In genomic region chr10:42933454-42934340, GRCh38 we compare ENCODE assay signal across 8 cellular contexts.
DNase-seq lines count a peak whose midpoint lies in the region; ATAC-seq and TF ChIP-seq lines count a peak whose summit lies in the region.

No MANE protein-coding gene starts in this region.

- peak; percentile 6 for DNase-seq in AG20443 (ENCODE audit: low spot score)
- DNase-seq in NCI-H2029 treated with DMSO at 0.1 percent for 48 hours (lab: John Stamatoyannopoulos, UW), result peak; percentile 53
- no peak for DNase-seq in central memory CD8-positive, alpha-beta T cell (ENCODE audit: low spot score in 2 of 2)
- peak; percentile 33 for DNase-seq in lung (ENCODE audit: low spot score)
- DNase-seq in GDM1 (lab: John Stamatoyannopoulos, UW), result no peak
- no peak for DNase-seq in AG08395 (ENCODE audit: low spot score)

- no peak overlapping the region for H3K4me3 ChIP-seq in lung

- TF ChIP-seq CTCF in lung (IDR thresholded peaks at IDR 0.05; ENCODE audit: control extremely low read depth, extremely low read depth), result no peak

- peak overlapping the region; percentile 61 for H3K4me3 Mint-ChIP-seq in central memory CD8-positive, alpha-beta T cell

- peaks cover 17% of the 10 kb centered on the region for H3K4me1 Mint-ChIP-seq in central memory CD8-positive, alpha-beta T cell

- peaks cover 2% of the 10 kb centered on the region for H3K36me3 Mint-ChIP-seq in central memory CD8-positive, alpha-beta T cell (ENCODE audit: insufficient read depth)

- peaks cover 98% of the 10 kb centered on the region for H3K27me3 Mint-ChIP-seq in central memory CD8-positive, alpha-beta T cell

- no peaks in the 10 kb centered on the region for H3K9me3 Mint-ChIP-seq in central memory CD8-positive, alpha-beta T cell

- peak; percentile 26 for ATAC-seq in central memory CD8-positive, alpha-beta T cell (replicated peaks; ENCODE audit: extremely low read depth, poor library complexity, severe bottlenecking)
- ATAC-seq in lung (ENCODE audit: insufficient read depth, low FRiP score) (peak; percentile 8), GM19463 (IDR thresholded peaks at IDR 0.05; ENCODE audit: unreplicated experiment) (no peak), GM18858 (IDR thresholded peaks at IDR 0.05; ENCODE audit: unreplicated experiment) (no peak)

- no peak overlapping the region for H3K27ac ChIP-seq in lung (ENCODE audit: low read depth in 1 of 2, low read length in 1 of 2)

- H3K4me1 ChIP-seq in lung (ENCODE audit: control insufficient read depth in 2 of 2, insufficient read depth in 2 of 2, low read length in 2 of 2), result peaks cover 0 to 8% of the 10 kb centered on the region in 2 donors

- peaks cover 0 to 1% of the 10 kb centered on the region in 2 donors for H3K9me3 ChIP-seq in lung (ENCODE audit: control insufficient read depth in 2 of 2, insufficient read depth in 1 of 2, low read length in 1 of 2)

- no peaks in the 10 kb centered on the region for H3K36me3 ChIP-seq in lung (ENCODE audit: control insufficient read depth in 2 of 2, insufficient read depth in 2 of 2, low read length in 2 of 2)

- 3 to 6% methylated on average over 53 to 57 of the region's 57 CpGs for WGBS in lung, 2 donors

- H3K27me3 ChIP-seq in lung (ENCODE audit: control insufficient read depth, insufficient read depth), result peaks cover 5% of the 10 kb centered on the region

- H3K27ac Mint-ChIP-seq in central memory CD8-positive, alpha-beta T cell (ENCODE audit: low read depth), result no peak overlapping the region

Comparison
In these comparisons a context has a peak if more than half of its experiments do, and no peak if none do; other contexts are left out.
1. DNase-seq: peak in AG20443 (single experiment), NCI-H2029 treated with DMSO at 0.1 percent for 48 hours (single experiment) and lung (single experiment); none in central memory CD8-positive, alpha-beta T cell (0 of 2), GDM1 (single experiment) and AG08395 (single experiment).
2. ATAC-seq: peak in central memory CD8-positive, alpha-beta T cell (single experiment) and lung (single experiment); none in GM19463 (single experiment) and GM18858 (single experiment).